1 cellular context compared by ENCODE assay signal in genomic region chr3:9172851-9173320, GRCh38.
TF ChIP-seq lines count a peak whose summit lies in the region.

No MANE protein-coding gene starts in this region.

TF ChIP-seq in H1, 55 proteins besides CTCF, POLR2A, EP300 and RAD21 (continued from another document):
- TF ChIP-seq RXRA (IDR thresholded peaks at IDR 0.05; ENCODE audit: insufficient read depth, low read depth, low read length) (no peak), HDAC6 (IDR thresholded peaks at IDR 0.05; ENCODE audit: low read depth, low read length) (no peak), SRF (IDR thresholded peaks at IDR 0.05; ENCODE audit: low read depth, low read length) (no peak), USF2 (IDR thresholded peaks at IDR 0.05; ENCODE audit: low read length) (no peak), FOSL1 (IDR thresholded peaks at IDR 0.05; ENCODE audit: insufficient read depth, low read depth, low read length) (no peak), CHD2 (IDR thresholded peaks at IDR 0.05; ENCODE audit: low read length) (no peak), TAF1 (IDR thresholded peaks at IDR 0.05; ENCODE audit: low read depth, low read length) (no peak), ZNF274 (IDR thresholded peaks at IDR 0.05; ENCODE audit: borderline replicate concordance, extremely low read depth, low read length) (no peak), SP2 (IDR thresholded peaks at IDR 0.05; ENCODE audit: low read length) (no peak), CHD7 (IDR thresholded peaks at IDR 0.05; ENCODE audit: insufficient replicate concordance, low read length) (no peak), SIX5 (IDR thresholded peaks at IDR 0.05; ENCODE audit: low read depth, low read length) (no peak), TAF7 (optimal IDR thresholded peaks at IDR 0.05; ENCODE audit: borderline replicate concordance, low read depth, low read length) (no peak), ATF3 (IDR thresholded peaks at IDR 0.05; ENCODE audit: insufficient read depth, low read depth, low read length) (no peak)
